Comparison of ENCODE assay signal across 14 cellular contexts in genomic region chr5:80082221-80082620, GRCh38. TPM values are rescaled to one million over a fixed set of nuclear protein-coding genes. Genes with fewer than 3 reads are reported as not detected.
DNase-seq lines count a peak whose midpoint lies in the region; ATAC-seq and TF ChIP-seq lines count a peak whose summit lies in the region.
"Had no signal": no experiment of that assay in that cellular context is flagged by ENCODE, and none has a peak within 500 bp of the region (broad histone marks: within the 10 kb centered on the region; RNA-seq: fewer than 3 reads in every experiment).

No MANE protein-coding gene starts in this region.

- H3F3A ChIP-seq in GM23248 (ENCODE audit: insufficient read depth): no peaks in the 10 kb centered on the region

- no peak for DNase-seq in GM23248
- DNase-seq in caudate nucleus (lab: John Stamatoyannopoulos, UW): peak in 2 of 61 donors; percentile 3 to 6
- DNase-seq in NCI-H1105 treated with DMSO at 0.1 percent for 48 hours (lab: John Stamatoyannopoulos, UW): no peak
- DNase-seq in midbrain (lab: John Stamatoyannopoulos, UW): no peak
- no peak for DNase-seq in testis
- no peak for DNase-seq in CD8-positive, alpha-beta T cell
- DNase-seq: cortex of kidney; NK-92 treated with Interleukin-12 subunit alpha and Interleukin-12 subunit beta, amount 100 ng/mL, for 24 hours; SIG-M5 had no signal

- no peaks in the 10 kb centered on the region for H3K9me3 ChIP-seq in GM23248 (ENCODE audit: low read depth)
- no peaks in the 10 kb centered on the region for H3K9me3 ChIP-seq in testis
- no peaks in the 10 kb centered on the region for H3K9me3 ChIP-seq in CD8-positive, alpha-beta T cell (ENCODE audit: low read length)

- peak overlapping the region; percentile 64; the same call in 1 of the 2 replicates for H3K4me3 ChIP-seq in ACC112 (ENCODE audit: low read depth, low read length)
- H3K4me3 ChIP-seq in GM23248: peak overlapping the region; percentile 72
- peak overlapping the region in 1 of 2 donors; percentile 14 for H3K4me3 ChIP-seq in testis
- no peak overlapping the region for H3K4me3 ChIP-seq in CD8-positive, alpha-beta T cell (ENCODE audit: low read depth, low read length)

- ATAC-seq in CD8-positive, alpha-beta T cell: no peak

- H3K27ac ChIP-seq in ACC112 (ENCODE audit: low read depth, low read length): no peak overlapping the region
- H3K27ac ChIP-seq in GM23248: no peak overlapping the region
- H3K27ac ChIP-seq in caudate nucleus (ENCODE audit: low read depth, low read length): peak overlapping the region; percentile 91
- peak overlapping the region in 1 of 2 donors; percentile 76 for H3K27ac ChIP-seq in testis
- no peak overlapping the region for H3K27ac ChIP-seq in CD8-positive, alpha-beta T cell (ENCODE audit: low read depth, low read length)
- H3K27ac ChIP-seq: HL-60, KMS-11 had no signal

- WGBS in GM23248 (ENCODE audit: low coverage in 1 of 2, low lambda C conversion rate in 2 of 2, missing lambda C conversion rate in 2 of 2), 2 experiments: 87 to 88% methylated on average over 15 of the region's 15 CpGs
- WGBS in testis, 2 donors: 82 to 86% methylated on average over 15 of the region's 15 CpGs

- H3K36me3 ChIP-seq in ACC112 (ENCODE audit: insufficient read depth, low read length) (no peaks in the 10 kb centered on the region), GM23248 (ENCODE audit: low read depth) (no peaks in the 10 kb centered on the region), testis (ENCODE audit: low read depth, missing control alignments) (no peaks in the 10 kb centered on the region)
- no peaks in the 10 kb centered on the region for H3K36me3 ChIP-seq in CD8-positive, alpha-beta T cell (ENCODE audit: insufficient read depth, low read length)

- TF ChIP-seq CTCF in nephron (IDR thresholded peaks at IDR 0.05; ENCODE audit: unreplicated experiment in 3 of 3) (no peak), testis (IDR thresholded peaks at IDR 0.05) (no peak)
- no peak for TF ChIP-seq CTCF in CD8-positive, alpha-beta T cell (IDR thresholded peaks at IDR 0.05)

- no peaks in the 10 kb centered on the region for H4K20me1 ChIP-seq in GM23248 (ENCODE audit: insufficient read depth)

- no peaks in the 10 kb centered on the region for H3K9me2 ChIP-seq in GM23248 (ENCODE audit: insufficient read depth)

- peaks cover 48% of the 10 kb centered on the region for H3K27me3 Mint-ChIP-seq in nephron (ENCODE audit: low read depth)
- no peaks in the 10 kb centered on the region for H3K27me3 Mint-ChIP-seq in CD8-positive, alpha-beta T cell (ENCODE audit: low read depth)
- H3K27me3 Mint-ChIP-seq: activated CD4-positive, alpha-beta T cell treated with anti-CD3 and anti-CD28 coated beads, Interleukin-2, amount 10 ng/mL, durations not matched to agents 7 days and 5 days had no signal

- no peaks in the 10 kb centered on the region for H3K9me3 Mint-ChIP-seq in nephron
- H3K9me3 Mint-ChIP-seq in CD8-positive, alpha-beta T cell: no peaks in the 10 kb centered on the region
- H3K9me3 Mint-ChIP-seq: activated CD4-positive, alpha-beta T cell treated with anti-CD3 and anti-CD28 coated beads, Interleukin-2, amount 10 ng/mL, durations not matched to agents 7 days and 5 days had no signal

- H3K27ac Mint-ChIP-seq in nephron: peak overlapping the region; percentile 7 to 40 (median 11)
- no peak overlapping the region for H3K27ac Mint-ChIP-seq in CD8-positive, alpha-beta T cell

- H3K9ac ChIP-seq in GM23248: 0 out of 2 replicates have a peak overlapping the region, but pooled peaks have one; percentile 72
- H3K9ac ChIP-seq: KMS-11 had no signal

- H3K79me2 ChIP-seq in ACC112 (ENCODE audit: control insufficient read depth, insufficient read depth, low read length, unreplicated experiment) (no peaks in the 10 kb centered on the region), GM23248 (ENCODE audit: insufficient read depth) (no peaks in the 10 kb centered on the region)

- H3K36me3 Mint-ChIP-seq in nephron (ENCODE audit: low read depth): no peaks in the 10 kb centered on the region
- H3K36me3 Mint-ChIP-seq in CD8-positive, alpha-beta T cell: peaks cover 37% of the 10 kb centered on the region

- CTCF ChIA-PET in CD8-positive, alpha-beta T cell (lab: Charles Lee): interaction anchor here (3.5 kb wide), 1 partner anchor 225 kb away, joined by 38 read pairs; no protein-coding TSS in a partner anchor

- no peak for TF ChIP-seq POLR2A in testis (IDR thresholded peaks at IDR 0.05)

- H3K4me1 ChIP-seq in ACC112 (ENCODE audit: control insufficient read depth, insufficient read depth, low read length, unreplicated experiment) (peaks cover 4% of the 10 kb centered on the region), GM23248 (ENCODE audit: insufficient read depth) (peaks cover 4% of the 10 kb centered on the region; the same call in 1 of the 2 replicates), testis (no peaks in the 10 kb centered on the region)
- H3K4me1 ChIP-seq in CD8-positive, alpha-beta T cell (ENCODE audit: insufficient read depth, low read length): peaks cover 10% of the 10 kb centered on the region

- peak overlapping the region; percentile 91 for H3K4me2 ChIP-seq in GM23248 (ENCODE audit: unreplicated experiment)
- H3K4me2 ChIP-seq: KMS-11 had no signal

- peaks cover 16% of the 10 kb centered on the region for H3K4me1 Mint-ChIP-seq in nephron
- peaks cover 11% of the 10 kb centered on the region for H3K4me1 Mint-ChIP-seq in CD8-positive, alpha-beta T cell (ENCODE audit: low read depth)

- intact Hi-C loops in testis (cut with DNase I; ENCODE audit: low total_unique reads): loop anchor here (5.0 kb wide), 1 partner anchor 230 kb away; no protein-coding TSS in a partner anchor
- intact Hi-C loops in CD8-positive, alpha-beta T cell (cut with DNase I, micrococcal nuclease): loop anchor here (2.0 to 10.0 kb wide), 5 partner anchors 85 to 1057 kb away; no protein-coding TSS in a partner anchor

- H3K4me3 Mint-ChIP-seq in nephron: no peak overlapping the region
- no peak overlapping the region for H3K4me3 Mint-ChIP-seq in CD8-positive, alpha-beta T cell

- no peaks in the 10 kb centered on the region; the same call in 1 of the 2 replicates for H3K27me3 ChIP-seq in ACC112 (ENCODE audit: insufficient read depth, low read length)
- no peaks in the 10 kb centered on the region for H3K27me3 ChIP-seq in GM23248 (replicated peaks; ENCODE audit: insufficient read depth)
- H3K27me3 ChIP-seq in testis: no peaks in the 10 kb centered on the region
- H3K27me3 ChIP-seq in CD8-positive, alpha-beta T cell (ENCODE audit: insufficient read depth, low read length): no peaks in the 10 kb centered on the region

- POLR2A ChIA-PET in CD8-positive, alpha-beta T cell (lab: Charles Lee): no interaction called here

- in situ Hi-C loops in GM23248 (cut with MboI): loop anchor here (10.0 kb wide), 1 partner anchor 387 kb away; no protein-coding TSS in a partner anchor

- H2AFZ ChIP-seq in ACC112 (ENCODE audit: low read length, unreplicated experiment) (peak overlapping the region; percentile 97), GM23248 (peak overlapping the region; percentile 87)

RNA-seq across cellular contexts. Expression of gene THBS4, which starts 47.1 kb away (rescaled TPM):
- total RNA-seq in GM23248 (2014; rRNA removed; shearing (Covaris generic)): under 0.01 and 0.43 TPM in 2 replicates
- polyA plus RNA-seq in GM23248 (2016; fragmentation: Nextera tagmentation; extraction: Ambion mirVana): 0.70 and 0.74 TPM in 2 replicates
- 10 to 100 TPM; 14.1 to 18.3 TPM for total RNA-seq in testis
- 62.5 TPM for polyA plus RNA-seq in testis (ENCODE audit: insufficient read depth, low read depth, low replicate concordance)
- not detected for total RNA-seq in CD8-positive, alpha-beta T cell

Comparison
In these comparisons a context has a peak if more than half of its experiments do, and no peak if none do; other contexts are left out.
1. RNA of gene THBS4, which starts 47.1 kb away (total RNA-seq): 14.1 to 18.3 TPM in testis; under 0.01 to 0.43 TPM in GM23248 and not detected in CD8-positive, alpha-beta T cell; every median in the first group is over 10 times any median in the second.